8 cellular contexts compared by ENCODE assay signal in the genomic region with DNA sequence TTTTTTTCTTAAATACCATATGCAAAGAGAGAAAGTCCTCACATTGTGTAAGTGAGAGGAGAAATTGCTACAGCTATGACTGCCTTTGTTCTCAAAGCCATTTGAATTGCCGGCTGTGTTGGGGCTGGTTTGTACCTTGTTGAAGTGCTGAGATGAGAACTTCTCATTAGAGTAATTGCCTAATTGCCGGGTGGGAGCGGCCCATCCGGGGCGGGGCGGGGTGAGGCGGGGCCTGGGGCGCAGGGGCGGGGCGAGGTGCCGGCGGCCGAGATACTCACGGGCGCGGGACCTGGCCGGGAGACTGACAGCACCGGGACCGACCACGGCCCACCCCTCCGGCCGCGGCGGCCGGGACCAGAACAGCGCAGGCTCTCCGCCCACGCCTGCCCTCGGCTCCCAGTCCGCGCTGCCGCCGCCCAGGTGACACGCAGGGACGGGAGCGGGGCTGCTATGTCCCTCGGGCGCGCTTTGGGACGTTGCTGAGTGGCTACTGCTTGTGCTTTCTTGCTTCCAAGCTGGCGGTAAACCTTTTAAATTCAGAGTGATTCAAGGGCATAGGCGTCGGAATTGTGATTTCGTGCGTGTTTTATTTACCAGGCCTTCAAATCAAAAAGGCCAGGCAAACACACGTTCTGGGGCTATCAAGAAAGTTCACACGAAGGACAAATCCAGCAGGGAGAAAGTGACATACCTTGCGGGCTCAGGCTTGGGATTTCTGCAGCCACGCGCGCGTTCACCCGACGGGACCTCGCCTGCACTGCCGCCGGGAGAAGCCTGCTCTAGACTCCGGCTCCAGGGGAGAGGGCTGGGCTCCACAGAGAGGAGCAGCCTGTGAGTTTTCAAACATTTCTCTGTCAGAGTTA.
DNase-seq lines count a peak whose midpoint lies in the region; ATAC-seq and TF ChIP-seq lines count a peak whose summit lies in the region.

No MANE protein-coding gene starts in this region.

- H3K79me2 ChIP-seq in osteoblast (ENCODE audit: insufficient read depth, low read length): peaks cover 97% of the 10 kb centered on the region

- peak overlapping the region; percentile 45 to 69 for H3K4me3 ChIP-seq in foreskin fibroblast (ENCODE audit: low read depth in 1 of 2, low read length in 2 of 2)
- H3K4me3 ChIP-seq in osteoblast (ENCODE audit: insufficient read depth, low read length): peak overlapping the region; percentile 75
- H3K4me3 ChIP-seq in thyroid gland (replicated peaks in 1 of 3): peak overlapping the region; percentile 8 to 39 (median 29)

- peak in 1 of 2 donors; percentile 84 for TF ChIP-seq POLR2A in thyroid gland (IDR thresholded peaks at IDR 0.05)

- H3K27me3 ChIP-seq in osteoblast (ENCODE audit: insufficient read depth, low read length): no peaks in the 10 kb centered on the region
- no peaks in the 10 kb centered on the region for H3K27me3 ChIP-seq in thyroid gland

- no peak for TF ChIP-seq CTCF in foreskin fibroblast (IDR thresholded peaks at IDR 0.05; ENCODE audit: low read depth, low read length)
- TF ChIP-seq CTCF in osteoblast (IDR thresholded peaks at IDR 0.05; ENCODE audit: extremely low read depth, low read depth, low read length): no peak
- no peak for TF ChIP-seq CTCF in thyroid gland (IDR thresholded peaks at IDR 0.05)

- H3K9me3 ChIP-seq in osteoblast (ENCODE audit: low read depth, low read length): no peaks in the 10 kb centered on the region
- H3K9me3 ChIP-seq in thyroid gland: no peaks in the 10 kb centered on the region

- ATAC-seq in HG03196 (IDR thresholded peaks at IDR 0.05; ENCODE audit: unreplicated experiment): peak; percentile 74

- H3K36me3 ChIP-seq in osteoblast (ENCODE audit: insufficient read depth, low read length): peaks cover 15% of the 10 kb centered on the region
- H3K36me3 ChIP-seq in thyroid gland: no peaks in the 10 kb centered on the region

- 1 to 7% methylated on average over 19 to 25 of the region's 58 CpGs for WGBS in thyroid gland, 2 donors

- peaks cover 56% of the 10 kb centered on the region for H4K20me1 ChIP-seq in osteoblast (ENCODE audit: insufficient read depth, low read length)

- peaks cover 20% of the 10 kb centered on the region for H3K4me1 ChIP-seq in osteoblast (ENCODE audit: insufficient read depth, low read length)
- peaks cover 43 to 44% of the 10 kb centered on the region in 2 donors for H3K4me1 ChIP-seq in thyroid gland

- intact Hi-C loops in thyroid gland (cut with DNase I): no loop called here

- peak overlapping the region; percentile 82 for H3K27ac ChIP-seq in osteoblast (ENCODE audit: low read depth, low read length)
- peak overlapping the region; percentile 82 to 90 (median 85) for H3K27ac ChIP-seq in thyroid gland

- peak overlapping the region; percentile 84 for H3K4me2 ChIP-seq in osteoblast (ENCODE audit: insufficient read depth, low read length)

- no peak overlapping the region for H2AFZ ChIP-seq in osteoblast (ENCODE audit: low read length)

- DNase-seq in NCI-H345 (lab: John Stamatoyannopoulos, UW) (peak; percentile 29), NCI-H345 treated with DMSO at 0.1 percent for 48 hours (lab: John Stamatoyannopoulos, UW; ENCODE audit: unreplicated experiment) (no peak), OCI-M1 (lab: John Stamatoyannopoulos, UW) (peak; percentile 66), foreskin fibroblast (peak; percentile 30 to 66), osteoblast (ENCODE audit: insufficient read length, low spot score, missing footprints) (peak; percentile 96), thyroid gland (peak; percentile 83 to 88)
- peak; percentile 19 to 29 for DNase-seq in activated T-helper 1 cell treated with anti-CD3 and anti-CD28 coated beads, Interleukin-2, amount 50 U/mL, for 16 hours (ENCODE audit: low read depth in 1 of 2, low spot score in 1 of 2)
